In the genomic region with DNA sequence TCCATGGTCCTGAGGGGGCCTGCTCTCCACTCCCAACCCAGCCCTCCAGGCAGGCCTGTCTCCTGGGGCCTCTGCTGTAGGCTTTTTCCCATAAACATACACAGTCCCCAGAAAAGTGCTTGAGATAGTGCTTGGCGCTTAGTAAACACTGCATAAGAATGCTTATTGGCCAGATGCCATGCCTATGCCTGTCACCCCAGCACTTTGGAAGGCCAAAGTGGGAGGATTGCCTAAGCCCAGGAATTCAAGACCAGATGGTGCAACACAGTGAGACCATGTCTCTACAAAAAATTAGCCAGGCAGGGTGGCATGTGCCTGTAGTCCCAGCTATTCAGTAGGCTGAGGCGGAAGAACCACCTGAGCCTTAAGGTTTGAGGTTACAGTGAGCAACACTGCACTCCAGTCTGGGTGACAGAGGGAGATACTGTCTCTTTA, we compare ENCODE assay signal across 10 cellular contexts. TPM values are rescaled to one million over a fixed set of nuclear protein-coding genes. Genes with fewer than 3 reads are reported as not detected.
DNase-seq lines count a peak whose midpoint lies in the region; ATAC-seq and TF ChIP-seq lines count a peak whose summit lies in the region.
"Had no signal": no experiment of that assay in that cellular context is flagged by ENCODE, and none has a peak within 500 bp of the region (broad histone marks: within the 10 kb centered on the region; RNA-seq: fewer than 3 reads in every experiment).

No MANE protein-coding gene starts in this region.

- H3K9me3 ChIP-seq in subcutaneous abdominal adipose tissue (ENCODE audit: control insufficient read depth in 5 of 5, low read length in 5 of 5), result peaks cover 0 to 3% (median 0%) of the 10 kb centered on the region in 5 donors

- peak overlapping the region; percentile 24 for H3K27ac ChIP-seq in subcutaneous abdominal adipose tissue (ENCODE audit: low read depth, low read length)

- POLR2A ChIA-PET in T-cell (lab: Charles Lee), result interaction anchor here in 1 of 2 donors (0.6 kb wide), 1 partner anchor 263 kb away, joined by 11 read pairs; no protein-coding TSS in a partner anchor

- DNase-seq in NCI-H1105 treated with DMSO at 0.1 percent for 48 hours (lab: John Stamatoyannopoulos, UW), result peak; percentile 32
- DNase-seq in NCI-H1105 (lab: John Stamatoyannopoulos, UW), result no peak
- DNase-seq in RPMI8226, result peak; percentile 32
- DNase-seq in foreskin fibroblast, result peak; percentile 98 to 99
- DNase-seq in T-cell, result no peak
- DNase-seq: 8988T; activated naive CD4-positive, alpha-beta T cell treated with anti-CD3 and anti-CD28 coated beads, Interleukin-2, amount 10 ng/mL, durations not matched to agents 7 days and 5 days had no signal

- no peak overlapping the region for H3K4me3 ChIP-seq in foreskin fibroblast (ENCODE audit: low read depth in 1 of 2, low read length in 2 of 2)
- H3K4me3 ChIP-seq in subcutaneous abdominal adipose tissue (ENCODE audit: low read depth in 1 of 5, low read length in 5 of 5), result no peak overlapping the region

- no peaks in the 10 kb centered on the region for H3K27me3 Mint-ChIP-seq in T-cell

- no peaks in the 10 kb centered on the region for H3K36me3 Mint-ChIP-seq in T-cell
- H3K36me3 Mint-ChIP-seq: activated naive CD4-positive, alpha-beta T cell treated with anti-CD3 and anti-CD28 coated beads, Interleukin-2, amount 10 ng/mL, durations not matched to agents 7 days and 5 days had no signal

- H3K4me3 Mint-ChIP-seq in T-cell, result no peak overlapping the region
- H3K4me3 Mint-ChIP-seq: activated naive CD4-positive, alpha-beta T cell treated with anti-CD3 and anti-CD28 coated beads, Interleukin-2, amount 10 ng/mL, durations not matched to agents 7 days and 5 days had no signal

- CTCF ChIA-PET in T-cell (lab: Charles Lee), result no interaction called here

- ATAC-seq in GM19328 (IDR thresholded peaks at IDR 0.05; ENCODE audit: unreplicated experiment) (no peak), T-cell (replicated peaks in 1 of 4) (no peak), GM21576 (IDR thresholded peaks at IDR 0.05; ENCODE audit: unreplicated experiment) (no peak)

- H3K4me1 ChIP-seq in subcutaneous abdominal adipose tissue (ENCODE audit: control insufficient read depth in 5 of 5, insufficient read depth in 5 of 5, low read length in 5 of 5), result peaks cover 2 to 13% (median 7%) of the 10 kb centered on the region in 5 donors

- no peaks in the 10 kb centered on the region for H3K9me3 Mint-ChIP-seq in T-cell
- H3K9me3 Mint-ChIP-seq: activated naive CD4-positive, alpha-beta T cell treated with anti-CD3 and anti-CD28 coated beads, Interleukin-2, amount 10 ng/mL, durations not matched to agents 7 days and 5 days had no signal

- peaks cover 0 to 3% (median 3%) of the 10 kb centered on the region in 3 donors for H3K4me1 Mint-ChIP-seq in T-cell

- H3K27ac Mint-ChIP-seq in T-cell, result no peak overlapping the region
- H3K27ac Mint-ChIP-seq: activated naive CD4-positive, alpha-beta T cell treated with anti-CD3 and anti-CD28 coated beads, Interleukin-2, amount 10 ng/mL, durations not matched to agents 7 days and 5 days had no signal

- TF ChIP-seq CTCF in foreskin fibroblast (IDR thresholded peaks at IDR 0.05; ENCODE audit: low read depth, low read length), result no peak

- no peaks in the 10 kb centered on the region for H3K27me3 ChIP-seq in subcutaneous abdominal adipose tissue (ENCODE audit: control insufficient read depth in 5 of 5, insufficient read depth in 4 of 5, low read length in 5 of 5)

- no peaks in the 10 kb centered on the region for H3K36me3 ChIP-seq in subcutaneous abdominal adipose tissue (ENCODE audit: control insufficient read depth in 5 of 5, insufficient read depth in 5 of 5, low read length in 5 of 5)

- peak overlapping the region in 1 of 5 donors; percentile 8 for H3K9ac ChIP-seq in subcutaneous abdominal adipose tissue (ENCODE audit: low read length in 5 of 5)

RNA-seq across cellular contexts. Expression of gene ASL, which starts 24.6 kb away (rescaled TPM):
- total RNA-seq in T-cell, result 10 to 100 TPM; 10.3 to 23.0 (median 18.5) TPM

Comparison
In these comparisons a context has a peak if more than half of its experiments do, and no peak if none do; other contexts are left out.
1. DNase-seq: peak in NCI-H1105 treated with DMSO at 0.1 percent for 48 hours (single experiment), RPMI8226 (single experiment) and foreskin fibroblast (2 of 2); none in NCI-H1105 (single experiment) and T-cell (0 of 34).